ENCODE assay signal across 34 cellular contexts in genomic region chr4:137955615-137956014, GRCh38.
"Had no signal": no experiment of that assay in that cellular context is flagged by ENCODE, and none has a peak within 500 bp of the region (broad histone marks: within the 10 kb centered on the region; RNA-seq: fewer than 3 reads in every experiment).

No MANE protein-coding gene starts in this region.

- H3K27me3 ChIP-seq: adrenal gland, body of pancreas, cardiac muscle cell, dorsolateral prefrontal cortex had no signal

- H3K4me3 Mint-ChIP-seq: activated CD4-positive, alpha-beta memory T cell treated with anti-CD3 and anti-CD28 coated beads for 36 hours; activated CD4-positive, alpha-beta T cell treated with anti-CD3 and anti-CD28 coated beads for 36 hours; activated CD4-positive, alpha-beta T cell treated with anti-CD3 and anti-CD28 coated beads, Interleukin-2, amount 10 ng/mL, durations not matched to agents 24 days and 14 days; activated CD8-positive, alpha-beta memory T cell treated with anti-CD3 and anti-CD28 coated beads, Interleukin-2, amount 10 ng/mL, durations not matched to agents 7 days and 5 days; activated CD8-positive, alpha-beta T cell treated with anti-CD3 and anti-CD28 coated beads, Interleukin-2, amount 10 ng/mL, durations not matched to agents 7 days and 5 days; activated naive CD4-positive, alpha-beta T cell treated with anti-CD3 and anti-CD28 coated beads for 36 hours; activated naive CD4-positive, alpha-beta T cell treated with anti-CD3 and anti-CD28 coated beads, Interleukin-2, amount 50 U/mL, for 24 hours; activated naive CD8-positive, alpha-beta T cell treated with anti-CD3 and anti-CD28 coated beads for 36 hours; activated naive CD8-positive, alpha-beta T cell treated with anti-CD3 and anti-CD28 coated beads, Interleukin-2, amount 50 U/mL, for 24 hours; activated T-helper 1 cell treated with anti-CD3 and anti-CD28 coated beads, Interleukin-12 subunit alpha, Interleukin-12 subunit beta, Interleukin-2, Interleukin-4 antibody, amounts not matched to agents 30 ng/mL and 10 ng/mL and 1 ng/mL, durations not matched to agents 14 hours and 24 hours and 36 hours; central memory CD8-positive, alpha-beta T cell; dendritic cell treated with granulocyte-macrophage colony-stimulating factor and Interleukin-4, amounts not matched to agents 40 ng/mL and 50 ng/mL, for 4 days; endodermal cell; T-helper 17 cell had no signal

- H3K9me3 ChIP-seq: adrenal gland, body of pancreas, esophagus muscularis mucosa had no signal

- H3K27ac ChIP-seq: adrenal gland, body of pancreas, cardiac muscle cell, coronary artery, dorsolateral prefrontal cortex, esophagus muscularis mucosa had no signal

- H3K4me1 Mint-ChIP-seq: activated CD4-positive, alpha-beta T cell treated with anti-CD3 and anti-CD28 coated beads for 36 hours; activated CD4-positive, alpha-beta T cell treated with anti-CD3 and anti-CD28 coated beads, Interleukin-2, amount 10 ng/mL, durations not matched to agents 24 days and 14 days; activated CD8-positive, alpha-beta memory T cell treated with anti-CD3 and anti-CD28 coated beads, Interleukin-2, amount 10 ng/mL, durations not matched to agents 7 days and 5 days; activated naive CD4-positive, alpha-beta T cell treated with anti-CD3 and anti-CD28 coated beads, Interleukin-2, amount 50 U/mL, for 24 hours; activated naive CD8-positive, alpha-beta T cell treated with anti-CD3 and anti-CD28 coated beads for 36 hours; activated naive CD8-positive, alpha-beta T cell treated with anti-CD3 and anti-CD28 coated beads, Interleukin-2, amount 50 U/mL, for 24 hours; central memory CD8-positive, alpha-beta T cell; endodermal cell; T-helper 17 cell had no signal

- ATAC-seq: activated CD4-positive, alpha-beta T cell treated with anti-CD3 and anti-CD28 coated beads for 36 hours; activated CD8-positive, alpha-beta memory T cell treated with anti-CD3 and anti-CD28 coated beads, Interleukin-2, amount 10 ng/mL, durations not matched to agents 7 days and 5 days; activated CD8-positive, alpha-beta T cell treated with anti-CD3 and anti-CD28 coated beads, Interleukin-2, amount 10 ng/mL, durations not matched to agents 7 days and 5 days; activated naive CD8-positive, alpha-beta T cell treated with anti-CD3 and anti-CD28 coated beads, Interleukin-2, amount 50 U/mL, for 24 hours; body of pancreas; T-helper 17 cell had no signal

- H3K27ac Mint-ChIP-seq: activated CD4-positive, alpha-beta memory T cell treated with anti-CD3 and anti-CD28 coated beads for 36 hours; activated CD4-positive, alpha-beta T cell treated with anti-CD3 and anti-CD28 coated beads for 36 hours; activated CD4-positive, alpha-beta T cell treated with anti-CD3 and anti-CD28 coated beads, Interleukin-2, amount 10 ng/mL, durations not matched to agents 24 days and 14 days; activated CD8-positive, alpha-beta memory T cell treated with anti-CD3 and anti-CD28 coated beads, Interleukin-2, amount 10 ng/mL, durations not matched to agents 7 days and 5 days; activated CD8-positive, alpha-beta T cell treated with anti-CD3 and anti-CD28 coated beads, Interleukin-2, amount 10 ng/mL, durations not matched to agents 7 days and 5 days; activated naive CD4-positive, alpha-beta T cell treated with anti-CD3 and anti-CD28 coated beads for 36 hours; activated naive CD4-positive, alpha-beta T cell treated with anti-CD3 and anti-CD28 coated beads, Interleukin-2, amount 50 U/mL, for 24 hours; activated naive CD8-positive, alpha-beta T cell treated with anti-CD3 and anti-CD28 coated beads for 36 hours; activated naive CD8-positive, alpha-beta T cell treated with anti-CD3 and anti-CD28 coated beads, Interleukin-2, amount 50 U/mL, for 24 hours; activated T-helper 1 cell treated with anti-CD3 and anti-CD28 coated beads, Interleukin-12 subunit alpha, Interleukin-12 subunit beta, Interleukin-2, Interleukin-4 antibody, amounts not matched to agents 30 ng/mL and 10 ng/mL and 1 ng/mL, durations not matched to agents 14 hours and 24 hours and 36 hours; activated T-helper 2 cell treated with anti-CD3 and anti-CD28 coated beads, Interferon-gamma antibody, Interleukin-2, Interleukin-4, amounts not matched to agents 10 μg/mL and 5 μg/mL and 100 μg/mL, durations not matched to agents 14 hours and 24 hours and 36 hours; dendritic cell treated with granulocyte-macrophage colony-stimulating factor and Interleukin-4, amounts not matched to agents 40 ng/mL and 50 ng/mL, for 4 days; endodermal cell; T-helper 17 cell had no signal

- DNase-seq: activated CD4-positive, alpha-beta memory T cell treated with anti-CD3 and anti-CD28 coated beads for 36 hours; activated CD4-positive, alpha-beta T cell treated with anti-CD3 and anti-CD28 coated beads for 36 hours; activated CD4-positive, alpha-beta T cell treated with anti-CD3 and anti-CD28 coated beads, Interleukin-2, amount 10 ng/mL, durations not matched to agents 24 days and 14 days; activated CD4-positive, CD25-positive, alpha-beta regulatory T cell; activated CD4-positive, CD25-positive, alpha-beta regulatory T cell treated with anti-CD3 and anti-CD28 coated beads, Interleukin-2, amount 50 U/mL, for 72 hours; activated CD8-positive, alpha-beta memory T cell treated with anti-CD3 and anti-CD28 coated beads, Interleukin-2, amount 10 ng/mL, durations not matched to agents 7 days and 5 days; activated CD8-positive, alpha-beta memory T cell treated with anti-CD3 and anti-CD28 coated beads, Interleukin-2, amount 50 U/mL, for 4 hours; activated CD8-positive, alpha-beta T cell treated with anti-CD3 and anti-CD28 coated beads, Interleukin-2, amount 10 ng/mL, durations not matched to agents 7 days and 5 days; activated effector memory CD4-positive, alpha-beta T cell treated with anti-CD3 and anti-CD28 coated beads, Interleukin-2, amount 50 U/mL, for 16 hours; activated naive CD4-positive, alpha-beta T cell treated with anti-CD3 and anti-CD28 coated beads for 36 hours; activated naive CD8-positive, alpha-beta T cell treated with anti-CD3 and anti-CD28 coated beads for 36 hours; activated naive CD8-positive, alpha-beta T cell treated with anti-CD3 and anti-CD28 coated beads, Interleukin-2, amount 50 U/mL, for 24 hours; activated T-cell treated with anti-CD3 and anti-CD28 coated beads, Interleukin-2, amount 50 U/mL, for 1 hour; activated T-cell treated with anti-CD3 and anti-CD28 coated beads, Interleukin-2, amount 50 U/mL, for 48 hours; adrenal gland; amygdala; aorta; body of pancreas; dorsolateral prefrontal cortex; effector memory CD4-positive, alpha-beta T cell; endodermal cell; erythroblast; head of caudate nucleus; T-helper 1 cell; T-helper 17 cell had no signal

- H3K4me3 ChIP-seq: adrenal gland, body of pancreas, cardiac muscle cell, coronary artery, dorsolateral prefrontal cortex, esophagus muscularis mucosa had no signal

- H3K9me3 Mint-ChIP-seq: activated CD4-positive, alpha-beta T cell treated with anti-CD3 and anti-CD28 coated beads, Interleukin-2, amount 10 ng/mL, durations not matched to agents 24 days and 14 days; activated naive CD4-positive, alpha-beta T cell treated with anti-CD3 and anti-CD28 coated beads, Interleukin-2, amount 50 U/mL, for 24 hours; activated naive CD8-positive, alpha-beta T cell treated with anti-CD3 and anti-CD28 coated beads for 36 hours; activated T-helper 1 cell treated with anti-CD3 and anti-CD28 coated beads, Interleukin-12 subunit alpha, Interleukin-12 subunit beta, Interleukin-2, Interleukin-4 antibody, amounts not matched to agents 30 ng/mL and 10 ng/mL and 1 ng/mL, durations not matched to agents 14 hours and 24 hours and 36 hours; activated T-helper 2 cell treated with anti-CD3 and anti-CD28 coated beads, Interferon-gamma antibody, Interleukin-2, Interleukin-4, amounts not matched to agents 10 μg/mL and 5 μg/mL and 100 μg/mL, durations not matched to agents 14 hours and 24 hours and 36 hours; dendritic cell treated with granulocyte-macrophage colony-stimulating factor and Interleukin-4, amounts not matched to agents 40 ng/mL and 50 ng/mL, for 4 days; endodermal cell had no signal

- H3K36me3 Mint-ChIP-seq: activated CD4-positive, alpha-beta memory T cell treated with anti-CD3 and anti-CD28 coated beads for 36 hours; activated CD8-positive, alpha-beta memory T cell treated with anti-CD3 and anti-CD28 coated beads, Interleukin-2, amount 10 ng/mL, durations not matched to agents 7 days and 5 days; activated naive CD4-positive, alpha-beta T cell treated with anti-CD3 and anti-CD28 coated beads, Interleukin-2, amount 50 U/mL, for 24 hours; activated naive CD8-positive, alpha-beta T cell treated with anti-CD3 and anti-CD28 coated beads for 36 hours had no signal

- FAIRE-seq: frontal cortex had no signal

- H3K27me3 Mint-ChIP-seq: activated CD4-positive, alpha-beta memory T cell treated with anti-CD3 and anti-CD28 coated beads for 36 hours; activated CD4-positive, alpha-beta T cell treated with anti-CD3 and anti-CD28 coated beads for 36 hours; activated CD4-positive, alpha-beta T cell treated with anti-CD3 and anti-CD28 coated beads, Interleukin-2, amount 10 ng/mL, durations not matched to agents 24 days and 14 days; activated CD8-positive, alpha-beta memory T cell treated with anti-CD3 and anti-CD28 coated beads, Interleukin-2, amount 10 ng/mL, durations not matched to agents 7 days and 5 days; activated naive CD4-positive, alpha-beta T cell treated with anti-CD3 and anti-CD28 coated beads, Interleukin-2, amount 50 U/mL, for 24 hours; activated naive CD8-positive, alpha-beta T cell treated with anti-CD3 and anti-CD28 coated beads for 36 hours; activated naive CD8-positive, alpha-beta T cell treated with anti-CD3 and anti-CD28 coated beads, Interleukin-2, amount 50 U/mL, for 24 hours; central memory CD8-positive, alpha-beta T cell; dendritic cell treated with granulocyte-macrophage colony-stimulating factor and Interleukin-4, amounts not matched to agents 40 ng/mL and 50 ng/mL, for 4 days; T-helper 17 cell had no signal

- H3K36me3 ChIP-seq: adrenal gland, cardiac muscle cell, esophagus muscularis mucosa had no signal

- H3K4me1 ChIP-seq: adrenal gland, body of pancreas, esophagus muscularis mucosa had no signal
